7 cellular contexts compared by ENCODE assay signal in the genomic region with DNA sequence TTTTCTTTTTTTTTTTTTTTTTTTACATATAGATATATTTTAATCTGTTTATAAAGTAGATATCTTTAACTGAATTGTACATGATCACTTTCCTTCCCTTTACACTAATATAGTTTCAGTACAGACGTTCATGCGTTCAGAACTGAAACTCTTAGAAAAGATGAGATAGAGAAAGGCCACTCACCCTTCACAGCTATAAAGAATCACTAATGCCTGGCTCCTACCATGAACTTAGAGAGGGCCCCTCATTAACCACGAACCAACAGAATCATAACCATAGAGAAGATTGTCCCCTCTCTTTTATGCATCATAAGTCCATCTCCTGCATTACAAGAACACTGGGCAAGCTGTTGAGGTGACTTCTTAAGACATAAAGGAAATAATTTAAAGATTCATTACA.
A peak's percentile ranks its signal among the peaks of the same experiment; 100 is the strongest.
DNase-seq lines count a peak whose midpoint lies in the region; ATAC-seq, FAIRE-seq and TF ChIP-seq lines count a peak whose summit lies in the region.
"Not testable (repeated sequence)": the region's sequence is repeated elsewhere in the genome, so short reads cannot be mapped to it uniquely, and the experiment has no call there.

No MANE protein-coding gene starts in this region.

- H3K4me2 ChIP-seq in GM12878 (ENCODE audit: control insufficient read depth, insufficient read depth), result not testable (repeated sequence)

- RAD21 ChIA-PET in GM12878 (lab: Charles Lee; ENCODE audit: unreplicated experiment), result interaction anchor here (1.0 to 1.1 kb wide), 2 partner anchors 14 to 40 kb away, joined by 3 to 4 read pairs; no protein-coding TSS in a partner anchor

- H3K9me3 ChIP-seq in GM12878 (replicated peaks; ENCODE audit: control insufficient read depth, insufficient read depth, low read length), result not testable (repeated sequence)

- TF ChIP-seq CTCF in GM12878 (IDR thresholded peaks at IDR 0.05 in 2 of 3, conservative IDR thresholded peaks at IDR 0.05 in 1 of 3; ENCODE audit: control insufficient read depth in 2 of 3, extremely low read depth in 1 of 3, insufficient read depth in 1 of 3, low read depth in 3 of 3, low read length in 3 of 3), result not testable (repeated sequence)

- not testable (repeated sequence) for H3K4me1 ChIP-seq in GM12878 (ENCODE audit: control insufficient read depth, insufficient read depth, low read length)

- ATAC-seq in GM18499 (IDR thresholded peaks at IDR 0.05; ENCODE audit: insufficient read depth, unreplicated experiment) (peak; percentile 64), GM18858 (IDR thresholded peaks at IDR 0.05; ENCODE audit: unreplicated experiment) (peak; percentile 62), GM21528 (IDR thresholded peaks at IDR 0.05; ENCODE audit: low FRiP score, unreplicated experiment) (peak; percentile 65), HG03025 (IDR thresholded peaks at IDR 0.05; ENCODE audit: low FRiP score, unreplicated experiment) (peak; percentile 64), HG03432 (IDR thresholded peaks at IDR 0.05; ENCODE audit: unreplicated experiment) (peak; percentile 77), GM12878 (peak; percentile 80)

- intact Hi-C loops in GM12878 (cut with micrococcal nuclease; ENCODE audit: unreplicated experiment), result not testable (repeated sequence)

- not testable (repeated sequence) for TF ChIP-seq POLR2A in GM12878 (IDR thresholded peaks at IDR 0.05; ENCODE audit: low read depth, low read length)

- H3K4me3 ChIP-seq in GM12878, result not testable (repeated sequence)

- FAIRE-seq in GM19239 (lab: Jason Lieb, UNC), result peak; percentile 87
- peak; percentile 69 for FAIRE-seq in GM12878 (lab: Jason Lieb, UNC)

- not testable (repeated sequence) for BruUV-seq in GM12878 (replicated peaks; lab: Mats Ljungman, UMichigan)

- H3K27me3 ChIP-seq in GM12878 (replicated peaks in 1 of 2; ENCODE audit: control insufficient read depth in 2 of 2, insufficient read depth in 2 of 2, low read length in 1 of 2), result not testable (repeated sequence)

- SMC1A ChIA-PET in GM12878 (lab: Charles Lee; ENCODE audit: uncharacterized antibody, unreplicated experiment), result interaction anchor here (0.7 to 1.3 kb wide), 4 partner anchors 9 to 65 kb away, joined by 4 to 6 read pairs (median 4); no protein-coding TSS in a partner anchor

- POLR2A ChIA-PET in GM12878 (lab: Charles Lee), result interaction anchor here (0.9 kb wide), 2 partner anchors 11 to 108 kb away, joined by 3 to 5 read pairs; no protein-coding TSS in a partner anchor

- in situ Hi-C loops in GM12878 (cut with MboI), result not testable (repeated sequence)

- DNase-seq in GM19239 (ENCODE audit: insufficient read length, low spot score); GM12878 (ENCODE audit: low read depth, low spot score): not testable (repeated sequence)

- TF ChIP-seq EP300 in GM12878 (IDR thresholded peaks at IDR 0.05; ENCODE audit: borderline replicate concordance in 1 of 2, control insufficient read depth in 1 of 2, low read depth in 2 of 2, low read length in 2 of 2), result not testable (repeated sequence)

- CTCF ChIA-PET in GM12878 (lab: Yijun Ruan, JAX), result not testable (repeated sequence)

- WGBS in GM12878 (ENCODE audit: insufficient coverage, insufficient replicate concordance, low lambda C conversion rate, missing lambda C conversion rate), result no CpG with 5 or more reads among the region's 3 CpGs

- not testable (repeated sequence) for H2AFZ ChIP-seq in GM12878 (ENCODE audit: control insufficient read depth, low read depth, low read length)

- H4K20me1 ChIP-seq in GM12878 (ENCODE audit: control insufficient read depth, insufficient read depth), result not testable (repeated sequence)

- H3K36me3 ChIP-seq in GM12878 (ENCODE audit: control insufficient read depth in 2 of 2, insufficient read depth in 2 of 2, low read length in 1 of 2), result not testable (repeated sequence)

- TF ChIP-seq RAD21 in GM12878 (IDR thresholded peaks at IDR 0.05; ENCODE audit: insufficient read depth, low read depth, low read length), result not testable (repeated sequence)

- not testable (repeated sequence) for H3K9ac ChIP-seq in GM12878 (ENCODE audit: control insufficient read depth, insufficient read depth, low read length)

- H3K79me2 ChIP-seq in GM12878 (ENCODE audit: control insufficient read depth, insufficient read depth, low read length), result not testable (repeated sequence)

- H3K27ac ChIP-seq in GM12878 (ENCODE audit: control insufficient read depth, insufficient read depth), result not testable (repeated sequence)
